Comparison of ENCODE assay signal across 2 cellular contexts in genomic region chr3:16026753-16027152, GRCh38.
TF ChIP-seq lines count a peak whose summit lies in the region.

No MANE protein-coding gene starts in this region.

TF ChIP-seq in IMR-90, 13 proteins besides CTCF, POLR2A, EP300 and RAD21:
- TF ChIP-seq NFE2L2 (IDR thresholded peaks at IDR 0.05; ENCODE audit: low read depth, low read length) (peak; percentile 43; the same call in 1 of the 2 replicates), BHLHE40 (IDR thresholded peaks at IDR 0.05; ENCODE audit: low read depth, low read length) (no peak)

TF ChIP-seq in HepG2, 621 proteins besides CTCF, POLR2A, EP300 and RAD21:
- TF ChIP-seq KLF13 (CRISPR knock-in tag; IDR thresholded peaks at IDR 0.05) (no peak), NONO (IDR thresholded peaks at IDR 0.05) (no peak), NONO (CRISPR knock-in tag; conservative IDR thresholded peaks at IDR 0.05) (no peak), RFX5 (IDR thresholded peaks at IDR 0.05; ENCODE audit: low read depth, low read length) (no peak), ZNF451 (CRISPR knock-in tag; IDR thresholded peaks at IDR 0.05) (no peak), DBP (CRISPR knock-in tag; IDR thresholded peaks at IDR 0.05; ENCODE audit: not compliant biosample characterization) (no peak), ZKSCAN1 (IDR thresholded peaks at IDR 0.05; ENCODE audit: low read length) (no peak), E2F2 (CRISPR knock-in tag; IDR thresholded peaks at IDR 0.05; ENCODE audit: borderline replicate concordance) (no peak), ZSCAN9 (CRISPR knock-in tag; IDR thresholded peaks at IDR 0.05; ENCODE audit: borderline replicate concordance) (no peak), TCF7 (IDR thresholded peaks at IDR 0.05; ENCODE audit: low read depth) (no peak), ZNF605 (CRISPR knock-in tag; IDR thresholded peaks at IDR 0.05) (no peak), NFYB (CRISPR knock-in tag; IDR thresholded peaks at IDR 0.05) (no peak), ZNF264 (CRISPR knock-in tag; IDR thresholded peaks at IDR 0.05) (no peak), MED8 (CRISPR knock-in tag; IDR thresholded peaks at IDR 0.05; ENCODE audit: insufficient replicate concordance) (no peak), ZNF597 (CRISPR knock-in tag; IDR thresholded peaks at IDR 0.05) (no peak), CEBPZ (IDR thresholded peaks at IDR 0.05; ENCODE audit: low read length) (no peak)
- TF ChIP-seq, protein P1, sequence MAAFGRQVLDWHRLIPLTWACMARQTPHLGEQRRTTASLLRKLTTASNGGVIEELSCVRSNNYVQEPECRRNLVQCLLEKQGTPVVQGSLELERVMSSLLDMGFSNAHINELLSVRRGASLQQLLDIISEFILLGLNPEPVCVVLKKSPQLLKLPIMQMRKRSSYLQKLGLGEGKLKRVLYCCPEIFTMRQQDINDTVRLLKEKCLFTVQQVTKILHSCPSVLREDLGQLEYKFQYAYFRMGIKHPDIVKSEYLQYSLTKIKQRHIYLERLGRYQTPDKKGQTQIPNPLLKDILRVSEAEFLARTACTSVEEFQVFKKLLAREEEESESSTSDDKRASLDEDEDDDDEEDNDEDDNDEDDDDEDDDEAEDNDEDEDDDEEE (CRISPR knock-in tag; IDR thresholded peaks at IDR 0.05) = no peak
- TF ChIP-seq, protein P2, sequence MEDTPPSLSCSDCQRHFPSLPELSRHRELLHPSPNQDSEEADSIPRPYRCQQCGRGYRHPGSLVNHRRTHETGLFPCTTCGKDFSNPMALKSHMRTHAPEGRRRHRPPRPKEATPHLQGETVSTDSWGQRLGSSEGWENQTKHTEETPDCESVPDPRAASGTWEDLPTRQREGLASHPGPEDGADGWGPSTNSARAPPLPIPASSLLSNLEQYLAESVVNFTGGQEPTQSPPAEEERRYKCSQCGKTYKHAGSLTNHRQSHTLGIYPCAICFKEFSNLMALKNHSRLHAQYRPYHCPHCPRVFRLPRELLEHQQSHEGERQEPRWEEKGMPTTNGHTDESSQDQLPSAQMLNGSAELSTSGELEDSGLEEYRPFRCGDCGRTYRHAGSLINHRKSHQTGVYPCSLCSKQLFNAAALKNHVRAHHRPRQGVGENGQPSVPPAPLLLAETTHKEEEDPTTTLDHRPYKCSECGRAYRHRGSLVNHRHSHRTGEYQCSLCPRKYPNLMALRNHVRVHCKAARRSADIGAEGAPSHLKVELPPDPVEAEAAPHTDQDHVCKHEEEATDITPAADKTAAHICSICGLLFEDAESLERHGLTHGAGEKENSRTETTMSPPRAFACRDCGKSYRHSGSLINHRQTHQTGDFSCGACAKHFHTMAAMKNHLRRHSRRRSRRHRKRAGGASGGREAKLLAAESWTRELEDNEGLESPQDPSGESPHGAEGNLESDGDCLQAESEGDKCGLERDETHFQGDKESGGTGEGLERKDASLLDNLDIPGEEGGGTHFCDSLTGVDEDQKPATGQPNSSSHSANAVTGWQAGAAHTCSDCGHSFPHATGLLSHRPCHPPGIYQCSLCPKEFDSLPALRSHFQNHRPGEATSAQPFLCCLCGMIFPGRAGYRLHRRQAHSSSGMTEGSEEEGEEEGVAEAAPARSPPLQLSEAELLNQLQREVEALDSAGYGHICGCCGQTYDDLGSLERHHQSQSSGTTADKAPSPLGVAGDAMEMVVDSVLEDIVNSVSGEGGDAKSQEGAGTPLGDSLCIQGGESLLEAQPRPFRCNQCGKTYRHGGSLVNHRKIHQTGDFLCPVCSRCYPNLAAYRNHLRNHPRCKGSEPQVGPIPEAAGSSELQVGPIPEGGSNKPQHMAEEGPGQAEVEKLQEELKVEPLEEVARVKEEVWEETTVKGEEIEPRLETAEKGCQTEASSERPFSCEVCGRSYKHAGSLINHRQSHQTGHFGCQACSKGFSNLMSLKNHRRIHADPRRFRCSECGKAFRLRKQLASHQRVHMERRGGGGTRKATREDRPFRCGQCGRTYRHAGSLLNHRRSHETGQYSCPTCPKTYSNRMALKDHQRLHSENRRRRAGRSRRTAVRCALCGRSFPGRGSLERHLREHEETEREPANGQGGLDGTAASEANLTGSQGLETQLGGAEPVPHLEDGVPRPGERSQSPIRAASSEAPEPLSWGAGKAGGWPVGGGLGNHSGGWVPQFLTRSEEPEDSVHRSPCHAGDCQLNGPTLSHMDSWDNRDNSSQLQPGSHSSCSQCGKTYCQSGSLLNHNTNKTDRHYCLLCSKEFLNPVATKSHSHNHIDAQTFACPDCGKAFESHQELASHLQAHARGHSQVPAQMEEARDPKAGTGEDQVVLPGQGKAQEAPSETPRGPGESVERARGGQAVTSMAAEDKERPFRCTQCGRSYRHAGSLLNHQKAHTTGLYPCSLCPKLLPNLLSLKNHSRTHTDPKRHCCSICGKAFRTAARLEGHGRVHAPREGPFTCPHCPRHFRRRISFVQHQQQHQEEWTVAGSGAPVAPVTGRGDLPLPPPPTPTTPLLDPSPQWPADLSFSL (CRISPR knock-in tag; IDR thresholded peaks at IDR 0.05) = no peak
TF ChIP-seq in HepG2: peak in this region for 0.
